In the genomic region with DNA sequence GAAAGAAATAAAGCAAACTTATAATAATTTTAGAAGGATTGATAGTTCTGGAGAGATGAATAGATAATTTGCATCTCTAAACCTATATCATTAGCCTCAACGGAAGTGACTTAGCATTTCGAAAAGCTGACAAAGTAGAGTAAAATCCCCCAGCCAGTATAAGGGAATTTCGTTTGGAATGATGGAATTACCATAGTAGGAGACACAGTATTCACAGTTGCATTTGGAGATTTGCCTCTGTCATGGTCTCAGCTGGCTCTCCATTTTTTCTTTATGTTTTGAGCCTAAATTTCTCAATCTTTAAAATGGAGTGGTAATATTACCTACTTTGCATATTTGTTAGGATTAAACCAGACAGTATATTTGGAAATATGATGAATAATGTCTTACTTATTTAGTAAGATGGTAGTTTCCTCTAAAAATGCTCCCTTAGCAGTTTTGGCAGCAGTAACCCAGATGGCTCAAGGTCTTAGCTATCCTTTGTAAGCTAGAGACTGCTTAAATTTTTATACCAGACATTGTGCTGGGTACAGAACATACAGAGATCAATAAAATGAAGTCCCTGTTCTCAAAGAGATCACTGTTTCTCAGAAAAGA, we compare ENCODE assay signal across 2 cellular contexts.
TF ChIP-seq lines count a peak whose summit lies in the region.

No MANE protein-coding gene starts in this region.

TF ChIP-seq in IMR-90, 13 proteins besides CTCF, POLR2A, EP300 and RAD21:
- TF ChIP-seq RCOR1 (IDR thresholded peaks at IDR 0.05; ENCODE audit: insufficient replicate concordance, low read length) = no peak
- TF ChIP-seq CHD1 (IDR thresholded peaks at IDR 0.05; ENCODE audit: low read depth, low read length) = no peak
- TF ChIP-seq MXI1 (IDR thresholded peaks at IDR 0.05; ENCODE audit: borderline replicate concordance, low read depth, low read length) = no peak
- peak; percentile 35; the same call in 1 of the 2 replicates for TF ChIP-seq MAFK (IDR thresholded peaks at IDR 0.05; ENCODE audit: low read depth, low read length)
- TF ChIP-seq, protein P1, sequence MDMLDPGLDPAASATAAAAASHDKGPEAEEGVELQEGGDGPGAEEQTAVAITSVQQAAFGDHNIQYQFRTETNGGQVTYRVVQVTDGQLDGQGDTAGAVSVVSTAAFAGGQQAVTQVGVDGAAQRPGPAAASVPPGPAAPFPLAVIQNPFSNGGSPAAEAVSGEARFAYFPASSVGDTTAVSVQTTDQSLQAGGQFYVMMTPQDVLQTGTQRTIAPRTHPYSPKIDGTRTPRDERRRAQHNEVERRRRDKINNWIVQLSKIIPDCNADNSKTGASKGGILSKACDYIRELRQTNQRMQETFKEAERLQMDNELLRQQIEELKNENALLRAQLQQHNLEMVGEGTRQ (IDR thresholded peaks at IDR 0.05; ENCODE audit: low read depth, low read length) = no peak
- TF ChIP-seq RFX5 (IDR thresholded peaks at IDR 0.05; ENCODE audit: low read depth, low read length) = no peak
- no peak for TF ChIP-seq BHLHE40 (IDR thresholded peaks at IDR 0.05; ENCODE audit: low read depth, low read length)

TF ChIP-seq in SK-N-SH, 30 proteins besides CTCF, POLR2A, EP300 and RAD21:
- TF ChIP-seq RFX5 (IDR thresholded peaks at IDR 0.05; ENCODE audit: low read length) (no peak), RXRA (IDR thresholded peaks at IDR 0.05; ENCODE audit: borderline replicate concordance, low read depth) (no peak), MEF2A (IDR thresholded peaks at IDR 0.05; ENCODE audit: borderline replicate concordance, low read depth) (no peak), TCF12 (IDR thresholded peaks at IDR 0.05) (no peak), JUND (IDR thresholded peaks at IDR 0.05) (no peak), FOXJ3 (CRISPR knock-in tag; IDR thresholded peaks at IDR 0.05) (no peak)
